8 cellular contexts compared by ENCODE assay signal in genomic region chr21:39388038-39388810, GRCh38. TPM values are rescaled to one million over a fixed set of nuclear protein-coding genes. Genes with fewer than 3 reads are reported as not detected.
DNase-seq lines count a peak whose midpoint lies in the region; ATAC-seq and TF ChIP-seq lines count a peak whose summit lies in the region.

No MANE protein-coding gene starts in this region.

- POLR2A ChIA-PET in PC-9 (lab: Charles Lee; ENCODE audit: unreplicated experiment): interaction anchor here (0.5 to 0.6 kb wide), 2 partner anchors 102 to 123 kb away, joined by 3 read pairs; no protein-coding TSS in a partner anchor

- no peaks in the 10 kb centered on the region for H3K36me3 ChIP-seq in PC-9 (ENCODE audit: low read depth)

- H3K4me2 ChIP-seq in PC-9: peak overlapping the region; percentile 91

- peaks cover 4 to 19% (median 10%) of the 10 kb centered on the region in 3 donors for H3K4me1 Mint-ChIP-seq in IgD-negative memory B cell
- H3K4me1 Mint-ChIP-seq in naive B cell: peaks cover 17 to 46% (median 22%) of the 10 kb centered on the region in 3 donors

- no peaks in the 10 kb centered on the region for H3K9me2 ChIP-seq in PC-9 (ENCODE audit: insufficient read depth)

- H2AFZ ChIP-seq in PC-9: peak overlapping the region; percentile 86

- H3K27ac Mint-ChIP-seq in IgD-negative memory B cell (peak overlapping the region; percentile 72 to 93 (median 85)), naive B cell (peak overlapping the region; percentile 60 to 92 (median 77))

- H3K27me3 Mint-ChIP-seq in IgD-negative memory B cell (no peaks in the 10 kb centered on the region), naive B cell (no peaks in the 10 kb centered on the region)

- peak overlapping the region; percentile 81 to 96 (median 90) for H3K4me3 Mint-ChIP-seq in IgD-negative memory B cell
- peak overlapping the region; percentile 84 to 95 (median 90) for H3K4me3 Mint-ChIP-seq in naive B cell

- H3K36me3 Mint-ChIP-seq in IgD-negative memory B cell (peaks cover 2% of the 10 kb centered on the region), naive B cell (peaks cover 5 to 10% of the 10 kb centered on the region in 2 donors)

- DNase-seq in DMS53 treated with DMSO at 0.1 percent for 48 hours (lab: John Stamatoyannopoulos, UW; ENCODE audit: unreplicated experiment) (peak; percentile 43), PC-9 (peak; percentile 62 to 84), fibroblast of gingiva (ENCODE audit: low read depth) (peak; percentile 75), naive B cell (peak; percentile 79)
- DNase-seq in activated T-cell treated with anti-CD3 and anti-CD28 coated beads, Interleukin-2, amount 50 U/mL, for 48 hours: peak; percentile 94
- DNase-seq in stimulated activated CD8-positive, alpha-beta memory T cell treated with anti-CD3 and anti-CD28 coated beads, Interleukin-7, amount 100 ng/mL, for 48 hours (ENCODE audit: extremely low read depth in 1 of 2, low read depth in 1 of 2): peak; percentile 73 to 82

- BruUV-seq in PC-9 (replicated peaks; lab: Mats Ljungman, UMichigan): TSS peak; percentile 43

- H3K4me1 ChIP-seq in PC-9 (replicated peaks; ENCODE audit: insufficient read depth): 0 out of 2 replicates have a peak, but pooled peaks cover 4% of the 10 kb centered on the region

- no peaks in the 10 kb centered on the region for H3K27me3 ChIP-seq in PC-9 (ENCODE audit: insufficient read depth, low read depth)

- H3K79me2 ChIP-seq in PC-9 (ENCODE audit: low read depth): peaks cover 6% of the 10 kb centered on the region; the same call in 1 of the 2 replicates

- no peaks in the 10 kb centered on the region for H3K9me3 ChIP-seq in PC-9 (ENCODE audit: insufficient read depth, low read depth)

- TF ChIP-seq CTCF in PC-9 (conservative IDR thresholded peaks at IDR 0.05): peak; percentile 76

- H3K9me3 Mint-ChIP-seq in IgD-negative memory B cell (no peaks in the 10 kb centered on the region), naive B cell (no peaks in the 10 kb centered on the region)

- peak; percentile 82 for ATAC-seq in GM21723 (IDR thresholded peaks at IDR 0.05; ENCODE audit: unreplicated experiment)
- peak; percentile 87 to 88 for ATAC-seq in naive B cell (ENCODE audit: low read depth in 2 of 2)

- peak overlapping the region; percentile 68 for H3K4me3 ChIP-seq in PC-9

- CTCF ChIA-PET in PC-9 (lab: Charles Lee): interaction anchor here (1.0 to 1.2 kb wide), 2 partner anchors 41 to 76 kb away, joined by 3 to 7 read pairs; no protein-coding TSS in a partner anchor

- H4K20me1 ChIP-seq in PC-9 (ENCODE audit: insufficient read depth): no peaks in the 10 kb centered on the region

- peak overlapping the region; percentile 64 for H3K27ac ChIP-seq in PC-9

- intact Hi-C loops in PC-9 (cut with micrococcal nuclease; ENCODE audit: unreplicated experiment): loop anchor here (1.0 to 10.0 kb wide), 4 partner anchors 39 to 203 kb away; partner anchors contain the start of genes HMGN1 and PSMG1

- H3F3A ChIP-seq in PC-9 (ENCODE audit: insufficient read depth, low read depth): peaks cover 8% of the 10 kb centered on the region; the same call in 1 of the 2 replicates

RNA-seq across cellular contexts. Expression of gene HMGN1, which starts 39.3 kb away (rescaled TPM):
- polyA plus RNA-seq in IgD-negative memory B cell (283 TPM), naive B cell (ENCODE audit: low read depth in 6 of 6) (100 to 1,000 TPM; 259 to 458 (median 306) TPM)
- total RNA-seq in PC-9 (2021): 369 and 402 TPM in 2 replicates

RNA-seq across cellular contexts. Expression of gene LCA5L, which starts 57.4 kb away (rescaled TPM):
- polyA plus RNA-seq in IgD-negative memory B cell (not detected), naive B cell (ENCODE audit: low read depth in 6 of 6) (not detected)
- 1.8 and 2.4 TPM in 2 replicates for total RNA-seq in PC-9 (2021)

Comparison
In these comparisons a context has a peak if more than half of its experiments do, and no peak if none do; other contexts are left out.
1. Peak in every context shown above with its lines: DNase-seq, ATAC-seq, H3K4me3 ChIP-seq and H3K27ac ChIP-seq.
2. DNase-seq: peak in every context shown above with its lines; median percentile 94 in activated T-cell treated with anti-CD3 and anti-CD28 coated beads, Interleukin-2, amount 50 U/mL, for 48 hours; 79 in naive B cell; 78 in stimulated activated CD8-positive, alpha-beta memory T cell treated with anti-CD3 and anti-CD28 coated beads, Interleukin-7, amount 100 ng/mL, for 48 hours; 75 in fibroblast of gingiva; 73 in PC-9; 43 in DMS53 treated with DMSO at 0.1 percent for 48 hours.